8 cellular contexts compared by ENCODE assay signal in the genomic region with DNA sequence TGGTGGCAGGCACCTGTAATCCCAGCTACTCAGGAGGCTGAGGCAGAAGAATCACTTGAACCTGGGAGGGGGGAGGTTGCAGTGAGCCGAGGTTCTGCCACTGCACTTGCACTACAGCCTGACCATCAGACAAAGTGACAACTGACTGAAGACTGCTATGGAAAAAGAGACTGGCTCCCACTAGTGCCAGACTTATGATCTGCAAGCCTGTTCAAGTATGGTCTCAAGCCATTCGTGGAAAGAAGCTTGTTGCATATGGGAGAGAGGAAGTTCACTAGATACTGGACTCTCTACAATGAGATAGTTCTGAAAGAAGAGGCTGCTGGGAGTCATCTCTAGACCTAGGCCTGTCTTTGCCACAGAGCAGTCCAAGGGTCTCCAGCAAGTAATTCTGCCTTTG. TPM values are rescaled to one million over a fixed set of nuclear protein-coding genes. Genes with fewer than 3 reads are reported as not detected.
A peak's percentile ranks its signal among the peaks of the same experiment; 100 is the strongest.
DNase-seq lines count a peak whose midpoint lies in the region; ATAC-seq, FAIRE-seq and TF ChIP-seq lines count a peak whose summit lies in the region.

No MANE protein-coding gene starts in this region.

- H3K36me3 ChIP-seq in SU-DHL-6 (ENCODE audit: low read length) (peaks cover 20% of the 10 kb centered on the region; the same call in 1 of the 2 replicates), skeletal muscle tissue (ENCODE audit: control insufficient read depth in 3 of 3, insufficient read depth in 3 of 3, low read length in 3 of 3) (peaks cover 5 to 37% (median 17%) of the 10 kb centered on the region in 3 donors), esophagus muscularis mucosa (peaks cover 32 to 70% (median 58%) of the 10 kb centered on the region in 4 donors)

- no peak overlapping the region for H3K4me2 ChIP-seq in SU-DHL-6 (ENCODE audit: low read depth, low read length, poor library complexity, severe bottlenecking)

- H4K20me1 ChIP-seq in SU-DHL-6 (ENCODE audit: low read depth, low read length), result 0 out of 2 replicates have a peak, but pooled peaks cover 7% of the 10 kb centered on the region

- no peak for TF ChIP-seq EP300 in esophagus muscularis mucosa (IDR thresholded peaks at IDR 0.05)

- no peak overlapping the region for H3K4me3 ChIP-seq in SU-DHL-6 (ENCODE audit: insufficient read depth, low read length, poor library complexity, severe bottlenecking)
- no peak overlapping the region for H3K4me3 ChIP-seq in skeletal muscle tissue (ENCODE audit: low read length in 3 of 3)
- no peak overlapping the region for H3K4me3 ChIP-seq in esophagus muscularis mucosa

- peak; percentile 78 for ATAC-seq in GM19455 (IDR thresholded peaks at IDR 0.05; ENCODE audit: unreplicated experiment)

- H3K9me3 ChIP-seq in SU-DHL-6 (ENCODE audit: insufficient read depth, low read length) (no peaks in the 10 kb centered on the region), skeletal muscle tissue (ENCODE audit: control insufficient read depth in 3 of 3, low read length in 3 of 3) (no peaks in the 10 kb centered on the region), esophagus muscularis mucosa (no peaks in the 10 kb centered on the region)

- no peak overlapping the region for H2AFZ ChIP-seq in SU-DHL-6 (ENCODE audit: low read depth, low read length, severe bottlenecking)

- H3K4me1 ChIP-seq in skeletal muscle tissue (ENCODE audit: control insufficient read depth in 3 of 3, insufficient read depth in 3 of 3, low read length in 3 of 3) (peaks cover 0 to 18% (median 13%) of the 10 kb centered on the region in 3 donors), esophagus muscularis mucosa (peaks cover 0 to 5% (median 0%) of the 10 kb centered on the region in 4 donors)

- 0 out of 2 replicates have a peak, but pooled peaks cover 2% of the 10 kb centered on the region for H3F3A ChIP-seq in SU-DHL-6 (ENCODE audit: insufficient read depth)

- DNase-seq in NCI-H345 (lab: John Stamatoyannopoulos, UW) (peak; percentile 2), NCI-H345 treated with DMSO at 0.1 percent for 48 hours (lab: John Stamatoyannopoulos, UW; ENCODE audit: unreplicated experiment) (no peak), HTR-8/SVneo (ENCODE audit: insufficient read length, low spot score) (peak; percentile 28), germinal center (ENCODE audit: low spot score) (peak; percentile 62), esophagus muscularis mucosa (ENCODE audit: extremely low spot score) (no peak)

- TF ChIP-seq POLR2A in esophagus muscularis mucosa (IDR thresholded peaks at IDR 0.05; ENCODE audit: low read depth), result no peak

- H3K9me2 ChIP-seq in SU-DHL-6 (replicated peaks; ENCODE audit: insufficient read depth, low read length), result no peaks in the 10 kb centered on the region

- H3K79me2 ChIP-seq in SU-DHL-6 (ENCODE audit: insufficient read depth, low read length), result peaks cover 13% of the 10 kb centered on the region; the same call in 1 of the 2 replicates

- TF ChIP-seq CTCF in SU-DHL-6 (IDR thresholded peaks at IDR 0.05; ENCODE audit: insufficient read depth, low read length, poor library complexity, severe bottlenecking), result peak; percentile 11
- no peak for TF ChIP-seq CTCF in esophagus muscularis mucosa (IDR thresholded peaks at IDR 0.05)

- 44% methylated on average over 2 of the region's 2 CpGs for WGBS in esophagus muscularis mucosa

- no peaks in the 10 kb centered on the region for H3K27me3 ChIP-seq in SU-DHL-6 (ENCODE audit: low read length)
- H3K27me3 ChIP-seq in skeletal muscle tissue (ENCODE audit: control insufficient read depth in 3 of 3, insufficient read depth in 3 of 3, low read length in 3 of 3), result no peaks in the 10 kb centered on the region
- no peaks in the 10 kb centered on the region for H3K27me3 ChIP-seq in esophagus muscularis mucosa

- no peak overlapping the region for H3K27ac ChIP-seq in SU-DHL-6 (ENCODE audit: low read depth, low read length)
- H3K27ac ChIP-seq in skeletal muscle tissue (ENCODE audit: low read depth, low read length), result peak overlapping the region; percentile 72
- no peak overlapping the region for H3K27ac ChIP-seq in esophagus muscularis mucosa (replicated peaks in 1 of 4)

- intact Hi-C loops in esophagus muscularis mucosa (cut with DNase I), result no loop called here

- H3K9ac ChIP-seq in SU-DHL-6 (ENCODE audit: low read length) (no peak overlapping the region), skeletal muscle tissue (ENCODE audit: low read depth in 1 of 3, low read length in 3 of 3) (no peak overlapping the region)

- no peak for FAIRE-seq in HTR-8/SVneo (lab: Jason Lieb, UNC)

RNA-seq across cellular contexts. Expression of gene MDN1, which starts 26.7 kb away (rescaled TPM):
- total RNA-seq in skeletal muscle tissue (30.8 TPM), esophagus muscularis mucosa (10 to 100 TPM; 18.1 to 26.0 (median 19.5) TPM)

RNA-seq across cellular contexts. Expression of gene CASP8AP2, which starts 36.8 kb away (rescaled TPM):
- total RNA-seq in skeletal muscle tissue (7.3 TPM), esophagus muscularis mucosa (10 to 100 TPM; 14.1 to 22.0 (median 17.9) TPM)

Comparison
In these comparisons a context has a peak if more than half of its experiments do, and no peak if none do; other contexts are left out.
1. DNase-seq: peak in NCI-H345 (single experiment), HTR-8/SVneo (single experiment) and germinal center (single experiment); none in NCI-H345 treated with DMSO at 0.1 percent for 48 hours (single experiment) and esophagus muscularis mucosa (single experiment).